ENCODE assay signal across 24 cellular contexts in the genomic region with DNA sequence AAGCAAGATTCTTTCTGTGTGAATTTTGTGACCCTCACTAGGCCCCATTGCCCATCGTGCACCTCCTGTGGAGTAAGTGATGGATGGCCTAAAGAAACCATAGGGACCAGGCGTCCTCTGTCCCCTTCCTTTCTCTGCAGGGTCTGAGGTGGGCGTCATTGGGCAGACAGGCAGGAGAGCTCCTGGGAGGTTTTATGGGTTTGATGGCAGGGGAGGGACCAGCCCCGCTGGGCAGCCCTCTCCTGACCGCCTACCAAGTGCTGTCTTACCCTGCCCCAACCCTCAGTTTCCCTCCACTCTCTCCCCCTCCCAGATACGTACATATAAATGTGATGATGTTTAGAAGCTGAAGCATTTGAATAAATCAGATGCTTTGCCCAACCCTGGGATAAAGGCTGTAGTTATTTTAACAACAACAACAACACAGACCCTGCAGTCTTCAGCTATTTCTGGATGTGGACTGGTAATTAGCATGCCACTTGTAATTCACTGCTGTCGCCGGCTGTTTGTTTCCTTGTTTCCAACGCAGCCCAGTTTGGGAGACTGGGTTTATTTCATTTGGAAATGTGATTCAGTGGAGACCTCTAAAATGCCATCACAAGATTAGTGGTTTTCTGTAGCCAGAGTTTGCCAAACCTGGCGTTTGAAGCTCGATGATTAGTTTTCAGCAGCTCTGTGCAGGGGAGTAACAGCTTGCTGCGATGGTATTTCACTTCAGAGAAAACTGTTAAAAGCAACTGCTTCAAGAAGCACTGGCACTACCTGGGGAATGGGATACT.
DNase-seq lines count a peak whose midpoint lies in the region; ATAC-seq and TF ChIP-seq lines count a peak whose summit lies in the region.
"Had no signal": no experiment of that assay in that cellular context is flagged by ENCODE, and none has a peak within 500 bp of the region (broad histone marks: within the 10 kb centered on the region; RNA-seq: fewer than 3 reads in every experiment).

No MANE protein-coding gene starts in this region.

- H3K4me3 ChIP-seq in left ventricle myocardium inferior, result no peak overlapping the region
- no peak overlapping the region for H3K4me3 ChIP-seq in right cardiac atrium (ENCODE audit: low read length)
- H3K4me3 ChIP-seq in H7 (ENCODE audit: insufficient read depth, low read depth, low read length), result no peak overlapping the region
- H3K4me3 ChIP-seq in esophagus muscularis mucosa, result no peak overlapping the region
- no peak overlapping the region for H3K4me3 ChIP-seq in colonic mucosa
- H3K4me3 ChIP-seq: esophagus squamous epithelium, lower lobe of right lung, transverse colon had no signal

- H3K27me3 Mint-ChIP-seq in dendritic cell treated with granulocyte-macrophage colony-stimulating factor and Interleukin-4, amounts not matched to agents 40 ng/mL and 50 ng/mL, for 4 days, result peaks cover 21% of the 10 kb centered on the region
- peaks cover 15% of the 10 kb centered on the region for H3K27me3 Mint-ChIP-seq in nephron progenitor cell (ENCODE audit: low read depth, poor library complexity)

- 61% methylated on average over 12 of the region's 12 CpGs for WGBS in right cardiac atrium
- WGBS in esophagus muscularis mucosa, result 70% methylated on average over 12 of the region's 12 CpGs

- peaks cover 31% of the 10 kb centered on the region for H3K36me3 Mint-ChIP-seq in dendritic cell treated with granulocyte-macrophage colony-stimulating factor and Interleukin-4, amounts not matched to agents 40 ng/mL and 50 ng/mL, for 4 days (ENCODE audit: low read depth)
- H3K36me3 Mint-ChIP-seq in nephron progenitor cell (ENCODE audit: low read depth), result no peaks in the 10 kb centered on the region
- H3K36me3 Mint-ChIP-seq: WTC11 had no signal

- H3K4me3 Mint-ChIP-seq in dendritic cell treated with granulocyte-macrophage colony-stimulating factor and Interleukin-4, amounts not matched to agents 40 ng/mL and 50 ng/mL, for 4 days, result peak overlapping the region; percentile 9
- no peak overlapping the region for H3K4me3 Mint-ChIP-seq in nephron progenitor cell
- H3K4me3 Mint-ChIP-seq: activated T-helper 1 cell treated with anti-CD3 and anti-CD28 coated beads, Interleukin-12 subunit alpha, Interleukin-12 subunit beta, Interleukin-2, Interleukin-4 antibody, amounts not matched to agents 30 ng/mL and 10 ng/mL and 1 ng/mL, durations not matched to agents 14 hours and 24 hours and 36 hours; central memory CD8-positive, alpha-beta T cell; WTC11 had no signal

- H3K9me3 ChIP-seq in left ventricle myocardium inferior (replicated peaks), result no peaks in the 10 kb centered on the region
- no peaks in the 10 kb centered on the region for H3K9me3 ChIP-seq in right cardiac atrium (ENCODE audit: control insufficient read depth, low read length)
- no peaks in the 10 kb centered on the region for H3K9me3 ChIP-seq in esophagus muscularis mucosa
- no peaks in the 10 kb centered on the region for H3K9me3 ChIP-seq in colonic mucosa
- H3K9me3 ChIP-seq: BE2C, transverse colon had no signal

- TF ChIP-seq EP300 in esophagus muscularis mucosa (IDR thresholded peaks at IDR 0.05), result no peak

- ATAC-seq in right cardiac atrium, result no peak
- ATAC-seq: Panc1, WTC11 had no signal

- H3K27ac ChIP-seq in left ventricle myocardium inferior (replicated peaks) (peak overlapping the region; percentile 27), right cardiac atrium (ENCODE audit: low read length) (no peak overlapping the region), esophagus muscularis mucosa (replicated peaks in 1 of 4) (no peak overlapping the region), colonic mucosa (no peak overlapping the region)
- H3K27ac ChIP-seq: esophagus squamous epithelium, KMS-11, lower lobe of right lung, transverse colon had no signal

- peaks cover 29% of the 10 kb centered on the region for H3K4me1 Mint-ChIP-seq in dendritic cell treated with granulocyte-macrophage colony-stimulating factor and Interleukin-4, amounts not matched to agents 40 ng/mL and 50 ng/mL, for 4 days (ENCODE audit: low read depth)
- peaks cover 29% of the 10 kb centered on the region for H3K4me1 Mint-ChIP-seq in nephron progenitor cell
- H3K4me1 Mint-ChIP-seq: central memory CD8-positive, alpha-beta T cell had no signal

- H3K36me3 ChIP-seq in left ventricle myocardium inferior, result no peaks in the 10 kb centered on the region
- no peaks in the 10 kb centered on the region for H3K36me3 ChIP-seq in H7 (replicated peaks; ENCODE audit: control insufficient read depth, insufficient read depth, low read length)
- H3K36me3 ChIP-seq in esophagus muscularis mucosa, result no peaks in the 10 kb centered on the region
- no peaks in the 10 kb centered on the region for H3K36me3 ChIP-seq in colonic mucosa
- H3K36me3 ChIP-seq: BE2C, esophagus squamous epithelium, lower lobe of right lung, transverse colon had no signal

- intact Hi-C loops in left ventricle myocardium inferior (cut with micrococcal nuclease), result no loop called here
- intact Hi-C loops in right cardiac atrium (cut with DNase I), result no loop called here
- intact Hi-C loops in dendritic cell treated with granulocyte-macrophage colony-stimulating factor and Interleukin-4, amounts not matched to agents 40 ng/mL and 50 ng/mL, for 4 days (cut with micrococcal nuclease), result no loop called here
- intact Hi-C loops in esophagus muscularis mucosa (cut with DNase I), result no loop called here
- intact Hi-C loops in colonic mucosa (cut with DNase I), result no loop called here

- TF ChIP-seq CTCF in left ventricle myocardium inferior (IDR thresholded peaks at IDR 0.05; ENCODE audit: borderline replicate concordance) (no peak), nephron progenitor cell (IDR thresholded peaks at IDR 0.05) (no peak), esophagus muscularis mucosa (IDR thresholded peaks at IDR 0.05) (no peak), colonic mucosa (IDR thresholded peaks at IDR 0.05) (no peak)

- no peak for TF ChIP-seq POLR2A in esophagus muscularis mucosa (IDR thresholded peaks at IDR 0.05; ENCODE audit: low read depth)

- peaks cover 8% of the 10 kb centered on the region for H3K9me3 Mint-ChIP-seq in dendritic cell treated with granulocyte-macrophage colony-stimulating factor and Interleukin-4, amounts not matched to agents 40 ng/mL and 50 ng/mL, for 4 days
- H3K9me3 Mint-ChIP-seq in nephron progenitor cell, result peaks cover 7% of the 10 kb centered on the region
- H3K9me3 Mint-ChIP-seq: central memory CD8-positive, alpha-beta T cell had no signal

- DNase-seq in left ventricle myocardium inferior, result no peak
- DNase-seq in right cardiac atrium, result no peak
- no peak for DNase-seq in nephron progenitor cell
- DNase-seq in H7, result no peak
- DNase-seq in esophagus muscularis mucosa (ENCODE audit: extremely low spot score), result no peak
- no peak for DNase-seq in NCI-H1105 (lab: John Stamatoyannopoulos, UW)
- no peak for DNase-seq in colonic mucosa
- DNase-seq: 8988T; activated CD4-positive, alpha-beta T cell treated with anti-CD3 and anti-CD28 coated beads, Interleukin-2, amount 50 U/mL, for 1 hour; activated naive CD4-positive, alpha-beta T cell treated with anti-CD3 and anti-CD28 coated beads, Interleukin-2, amount 50 U/mL, for 16 hours; BE2C; Caco-2; effector CD8-positive, alpha-beta T cell; esophagus squamous epithelium; lower lobe of right lung; NCI-H510A treated with DMSO at 0.1 percent for 48 hours; stimulated activated CD8-positive, alpha-beta memory T cell treated with anti-CD3 and anti-CD28 coated beads, Interleukin-4, amount 100 ng/mL, for 48 hours; transverse colon had no signal

- H3K4me1 ChIP-seq in left ventricle myocardium inferior (peaks cover 55% of the 10 kb centered on the region), right cardiac atrium (ENCODE audit: control insufficient read depth, insufficient read depth, low read length) (peaks cover 10% of the 10 kb centered on the region), esophagus muscularis mucosa (peaks cover 26 to 45% (median 37%) of the 10 kb centered on the region in 4 donors), colonic mucosa (no peaks in the 10 kb centered on the region)
- H3K4me1 ChIP-seq: Caco-2 had no signal

- H3K9ac ChIP-seq in colonic mucosa (ENCODE audit: low read depth in 2 of 2, low read length in 2 of 2), result no peak overlapping the region
- H3K9ac ChIP-seq: KMS-11 had no signal

- peak overlapping the region; percentile 52 for H3K27ac Mint-ChIP-seq in dendritic cell treated with granulocyte-macrophage colony-stimulating factor and Interleukin-4, amounts not matched to agents 40 ng/mL and 50 ng/mL, for 4 days
- H3K27ac Mint-ChIP-seq in nephron progenitor cell, result peak overlapping the region; percentile 68
- H3K27ac Mint-ChIP-seq: activated T-helper 1 cell treated with anti-CD3 and anti-CD28 coated beads, Interleukin-12 subunit alpha, Interleukin-12 subunit beta, Interleukin-2, Interleukin-4 antibody, amounts not matched to agents 30 ng/mL and 10 ng/mL and 1 ng/mL, durations not matched to agents 14 hours and 24 hours and 36 hours; WTC11 had no signal

- H3K27me3 ChIP-seq in left ventricle myocardium inferior (ENCODE audit: low read depth) (no peaks in the 10 kb centered on the region), right cardiac atrium (ENCODE audit: control insufficient read depth, insufficient read depth) (no peaks in the 10 kb centered on the region), H7 (ENCODE audit: control insufficient read depth, insufficient read depth, low read length) (no peaks in the 10 kb centered on the region), esophagus muscularis mucosa (no peaks in the 10 kb centered on the region), colonic mucosa (no peaks in the 10 kb centered on the region)
- H3K27me3 ChIP-seq: BE2C, esophagus squamous epithelium, transverse colon had no signal
